15 cellular contexts compared by ENCODE assay signal in the genomic region with DNA sequence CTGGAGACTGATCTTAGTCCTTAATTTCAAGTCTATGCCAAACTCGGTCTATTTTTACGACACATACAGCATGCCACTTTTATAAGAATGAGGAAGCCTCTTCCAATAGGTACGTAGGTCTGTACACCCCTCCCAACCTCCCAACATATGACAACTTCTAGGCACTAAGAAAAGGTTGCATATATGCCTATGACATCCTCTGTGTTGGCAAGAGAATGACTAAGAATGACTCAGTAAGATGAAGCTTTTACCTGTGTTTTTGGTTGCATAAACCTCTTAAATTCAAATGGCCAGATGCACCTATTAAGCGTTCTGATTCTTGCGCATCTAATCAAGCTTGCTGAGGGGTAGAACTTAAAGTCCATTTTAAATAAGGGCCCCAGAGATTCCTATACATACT.
DNase-seq lines count a peak whose midpoint lies in the region; ATAC-seq and TF ChIP-seq lines count a peak whose summit lies in the region.
"Had no signal": no experiment of that assay in that cellular context is flagged by ENCODE, and none has a peak within 500 bp of the region (broad histone marks: within the 10 kb centered on the region; RNA-seq: fewer than 3 reads in every experiment).

No MANE protein-coding gene starts in this region.

- H3K4me2 ChIP-seq in PC-3 (ENCODE audit: low read length), result peak overlapping the region; percentile 16; the same call in 1 of the 2 replicates
- H3K4me2 ChIP-seq: BLaER1 had no signal

- no TSS peak for BruUV-seq in PC-3 (replicated peaks; lab: Mats Ljungman, UMichigan)

- H3K79me2 ChIP-seq in PC-3 (ENCODE audit: low read length), result no peaks in the 10 kb centered on the region

- POLR2A ChIA-PET in PC-3 (lab: Charles Lee; ENCODE audit: unreplicated experiment), result no interaction called here

- no peaks in the 10 kb centered on the region for H3K9me2 ChIP-seq in PC-3 (replicated peaks; ENCODE audit: low read length)

- DNase-seq in Daoy (ENCODE audit: low read depth) (peak; percentile 6), PC-3 (peak; percentile 73), epithelial cell of esophagus (ENCODE audit: low read depth) (peak; percentile 81), kidney tubule cell (ENCODE audit: low spot score) (peak; percentile 37), Peyer's patch (no peak), NCI-H187 treated with DMSO at 0.1 percent for 48 hours (lab: John Stamatoyannopoulos, UW) (no peak), Right ventricle myocardium inferior (ENCODE audit: missing footprints) (no peak)
- DNase-seq: 8988T; AML-193; Caco-2; CD8-positive, alpha-beta memory T cell; DND-41; HCEC 1CT; HFFc6 had no signal

- intact Hi-C loops in PC-3 (cut with micrococcal nuclease) (no loop called here), Right ventricle myocardium inferior (cut with DNase I) (no loop called here)

- H3K9me3 ChIP-seq in PC-3 (ENCODE audit: low read length) (no peaks in the 10 kb centered on the region), Peyer's patch (no peaks in the 10 kb centered on the region)
- H3K9me3 ChIP-seq: BLaER1, Caco-2 had no signal

- H3K4me3 ChIP-seq in PC-3 (ENCODE audit: low read length), result no peak overlapping the region
- no peak overlapping the region for H3K4me3 ChIP-seq in epithelial cell of esophagus (ENCODE audit: low read length)
- no peak overlapping the region for H3K4me3 ChIP-seq in Peyer's patch
- H3K4me3 ChIP-seq: BLaER1 had no signal

- H3K4me1 ChIP-seq in PC-3 (ENCODE audit: insufficient read depth, low read length), result peaks cover 24% of the 10 kb centered on the region
- no peaks in the 10 kb centered on the region for H3K4me1 ChIP-seq in Peyer's patch
- H3K4me1 ChIP-seq: BLaER1, Caco-2 had no signal

- no peaks in the 10 kb centered on the region for H3K27me3 ChIP-seq in PC-3 (ENCODE audit: low read length)
- no peaks in the 10 kb centered on the region for H3K27me3 ChIP-seq in Peyer's patch
- H3K27me3 ChIP-seq: BLaER1 had no signal

- no peak overlapping the region for H3K9ac ChIP-seq in PC-3 (ENCODE audit: low read length)
- H3K9ac ChIP-seq: BLaER1 had no signal

- H3K36me3 ChIP-seq in PC-3 (ENCODE audit: low read depth, low read length) (no peaks in the 10 kb centered on the region), Peyer's patch (no peaks in the 10 kb centered on the region)
- H3K36me3 ChIP-seq: BLaER1 had no signal

- no peaks in the 10 kb centered on the region for H4K20me1 ChIP-seq in PC-3 (ENCODE audit: low read length)
- H4K20me1 ChIP-seq: BLaER1 had no signal

- CTCF ChIA-PET in PC-3 (lab: Charles Lee), result no interaction called here

- no peak for TF ChIP-seq POLR2A in Peyer's patch (IDR thresholded peaks at IDR 0.05)

- H3F3A ChIP-seq in PC-3 (ENCODE audit: low read length, unreplicated experiment), result no peaks in the 10 kb centered on the region

- H3K27ac ChIP-seq in PC-3 (ENCODE audit: low read length) (peak overlapping the region; percentile 3; the same call in 1 of the 2 replicates), Peyer's patch (no peak overlapping the region)
- H3K27ac ChIP-seq: BLaER1 had no signal

- H2AFZ ChIP-seq in PC-3 (ENCODE audit: low read length), result no peak overlapping the region

- TF ChIP-seq CTCF in PC-3 (conservative IDR thresholded peaks at IDR 0.05; ENCODE audit: low read depth, low read length) (no peak), epithelial cell of esophagus (IDR thresholded peaks at IDR 0.05; ENCODE audit: insufficient read depth, low read depth, low read length, missing control alignments) (no peak), Peyer's patch (IDR thresholded peaks at IDR 0.05) (no peak)

- ATAC-seq in PC-3 (peak; percentile 62), Right ventricle myocardium inferior (no peak)

Comparison
In these comparisons a context has a peak if more than half of its experiments do, and no peak if none do; other contexts are left out.
1. DNase-seq: peak in Daoy (single experiment), PC-3 (single experiment), epithelial cell of esophagus (single experiment) and kidney tubule cell (single experiment); none in Peyer's patch (0 of 3), NCI-H187 treated with DMSO at 0.1 percent for 48 hours (single experiment) and Right ventricle myocardium inferior (single experiment).